ENCODE assay signal across 24 cellular contexts in the genomic region with DNA sequence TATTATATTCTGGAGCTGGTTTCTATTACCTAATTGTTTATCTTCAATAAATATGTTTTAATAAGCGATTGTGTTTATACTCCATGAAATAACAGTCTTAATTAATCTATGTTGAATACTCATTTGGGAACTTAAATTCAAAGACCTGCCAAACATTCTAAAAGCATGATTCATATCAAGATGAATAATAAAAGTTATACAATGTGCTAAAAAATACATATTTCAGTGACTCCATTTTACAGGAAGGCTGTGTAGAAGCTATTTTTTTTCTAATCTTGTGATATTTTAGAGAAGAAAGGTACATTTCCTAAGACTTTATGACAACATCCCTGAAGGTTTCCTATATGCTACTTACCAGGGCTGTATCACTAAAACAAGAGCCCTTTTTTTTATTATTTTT.
DNase-seq lines count a peak whose midpoint lies in the region; ATAC-seq, FAIRE-seq and TF ChIP-seq lines count a peak whose summit lies in the region.
"Had no signal": no experiment of that assay in that cellular context is flagged by ENCODE, and none has a peak within 500 bp of the region (broad histone marks: within the 10 kb centered on the region; RNA-seq: fewer than 3 reads in every experiment).

No MANE protein-coding gene starts in this region.

- H3K4me1 ChIP-seq in foreskin keratinocyte (peaks cover 24% of the 10 kb centered on the region), skeletal muscle tissue (ENCODE audit: control insufficient read depth in 3 of 3, insufficient read depth in 3 of 3, low read length in 3 of 3) (peaks cover 0 to 9% (median 0%) of the 10 kb centered on the region in 3 donors), pancreas (no peaks in the 10 kb centered on the region)
- H3K4me1 ChIP-seq: A549 had no signal

- FAIRE-seq in pancreas (lab: Jason Lieb, UNC) = no peak
- FAIRE-seq: A549, G401.6 had no signal

- WGBS in pancreas, 2 donors = 70 to 74% methylated on average over 1 of the region's 1 CpG

- H3K4me3 ChIP-seq in skeletal muscle tissue (ENCODE audit: low read length in 3 of 3) (no peak overlapping the region), pancreas (no peak overlapping the region)
- H3K4me3 ChIP-seq: A549 had no signal

- no peak overlapping the region for H3K9ac ChIP-seq in skeletal muscle tissue (ENCODE audit: low read depth in 1 of 3, low read length in 3 of 3)
- H3K9ac ChIP-seq: KMS-11 had no signal

- TF ChIP-seq CTCF in foreskin keratinocyte (conservative IDR thresholded peaks at IDR 0.05) = no peak
- no peak for TF ChIP-seq CTCF in pancreas (IDR thresholded peaks at IDR 0.05)

- DNase-seq in RKO (ENCODE audit: low spot score) = peak; percentile 5
- DNase-seq in dermis blood vessel endothelial cell = peak; percentile 57
- peak in 1 of 2 donors; percentile 29 for DNase-seq in foreskin keratinocyte
- no peak for DNase-seq in activated naive CD4-positive, alpha-beta T cell (lab: John Stamatoyannopoulos, UW)
- no peak for DNase-seq in pancreas
- no peak for DNase-seq in AG08395 (ENCODE audit: low spot score)
- DNase-seq: C1 segment of cervical spinal cord; CD4-positive, alpha-beta memory T cell; COR-L47; NCI-H1092; NCI-H1417 treated with DMSO at 0.1 percent for 48 hours; NCI-H1694 treated with DMSO at 0.1 percent for 48 hours; NCI-H2081; NCI-H226; NCI-H510A; NCI-H69; SHP77 treated with DMSO at 0.1 percent for 48 hours had no signal

- H3K27me3 ChIP-seq in foreskin keratinocyte = no peaks in the 10 kb centered on the region
- H3K27me3 ChIP-seq in skeletal muscle tissue (ENCODE audit: control insufficient read depth in 3 of 3, insufficient read depth in 3 of 3, low read length in 3 of 3) = no peaks in the 10 kb centered on the region
- no peaks in the 10 kb centered on the region for H3K27me3 ChIP-seq in pancreas

- ATAC-seq in foreskin keratinocyte = no peak
- ATAC-seq in pancreas = no peak
- ATAC-seq: A549, HCT116 had no signal

- intact Hi-C loops in pancreas (cut with DNase I) = no loop called here

- H3K9me3 ChIP-seq in skeletal muscle tissue (ENCODE audit: control insufficient read depth in 3 of 3, low read length in 3 of 3) (no peaks in the 10 kb centered on the region), pancreas (no peaks in the 10 kb centered on the region)
- H3K9me3 ChIP-seq: A549 had no signal

- H3K27ac ChIP-seq in foreskin keratinocyte (peak overlapping the region; percentile 4), skeletal muscle tissue (ENCODE audit: low read depth, low read length) (peak overlapping the region; percentile 61), pancreas (no peak overlapping the region)
- H3K27ac ChIP-seq: A549, HL-60, KMS-11, RWPE1 had no signal

- H3K36me3 ChIP-seq in skeletal muscle tissue (ENCODE audit: control insufficient read depth in 3 of 3, insufficient read depth in 3 of 3, low read length in 3 of 3) (no peaks in the 10 kb centered on the region), pancreas (no peaks in the 10 kb centered on the region)

Comparison
In these comparisons a context has a peak if more than half of its experiments do, and no peak if none do; other contexts are left out.
1. DNase-seq: peak in RKO (single experiment) and dermis blood vessel endothelial cell (single experiment); none in activated naive CD4-positive, alpha-beta T cell (0 of 4), pancreas (0 of 6) and AG08395 (single experiment).
2. H3K27ac ChIP-seq: peak in foreskin keratinocyte (single experiment) and skeletal muscle tissue (single experiment); none in pancreas (0 of 4).